In genomic region chr11:64210301-64211020, GRCh38 we compare ENCODE assay signal across 20 cellular contexts. TPM values are rescaled to one million over a fixed set of nuclear protein-coding genes. Genes with fewer than 3 reads are reported as not detected.
DNase-seq lines count a peak whose midpoint lies in the region; ATAC-seq and TF ChIP-seq lines count a peak whose summit lies in the region.
"Had no signal": no experiment of that assay in that cellular context is flagged by ENCODE, and none has a peak within 500 bp of the region (broad histone marks: within the 10 kb centered on the region; RNA-seq: fewer than 3 reads in every experiment).

No MANE protein-coding gene starts in this region.

- H3K9me3 ChIP-seq in ascending aorta = no peaks in the 10 kb centered on the region
- H3K9me3 ChIP-seq in GM23248 (ENCODE audit: low read depth) = no peaks in the 10 kb centered on the region

- in situ Hi-C loops in GM23248 (cut with MboI) = no loop called here

- intact Hi-C loops in activated CD4-positive, alpha-beta memory T cell treated with anti-CD3 and anti-CD28 coated beads for 36 hours (cut with micrococcal nuclease) = no loop called here
- intact Hi-C loops in CD14-positive monocyte (cut with micrococcal nuclease) (no loop called here), ascending aorta (cut with DNase I) (no loop called here)

- no peaks in the 10 kb centered on the region for H3K9me3 Mint-ChIP-seq in activated CD4-positive, alpha-beta memory T cell treated with anti-CD3 and anti-CD28 coated beads for 36 hours
- H3K9me3 Mint-ChIP-seq in activated CD4-positive, alpha-beta memory T cell treated with anti-CD3 and anti-CD28 coated beads, Interleukin-2, amount 10 ng/mL, durations not matched to agents 7 days and 5 days = no peaks in the 10 kb centered on the region
- peaks cover 0 to 1% (median 0%) of the 10 kb centered on the region in 7 donors for H3K9me3 Mint-ChIP-seq in CD14-positive monocyte
- no peaks in the 10 kb centered on the region for H3K9me3 Mint-ChIP-seq in nephron progenitor cell
- H3K9me3 Mint-ChIP-seq: central memory CD8-positive, alpha-beta T cell; naive B cell had no signal

- no peaks in the 10 kb centered on the region for H3K27me3 Mint-ChIP-seq in activated CD4-positive, alpha-beta memory T cell treated with anti-CD3 and anti-CD28 coated beads for 36 hours
- no peaks in the 10 kb centered on the region for H3K27me3 Mint-ChIP-seq in activated CD4-positive, alpha-beta memory T cell treated with anti-CD3 and anti-CD28 coated beads, Interleukin-2, amount 10 ng/mL, durations not matched to agents 7 days and 5 days
- H3K27me3 Mint-ChIP-seq in CD14-positive monocyte (ENCODE audit: low read depth in 3 of 3) (peaks cover 0 to 2% (median 0%) of the 10 kb centered on the region in 3 donors), nephron progenitor cell (ENCODE audit: low read depth, poor library complexity) (peaks cover 4% of the 10 kb centered on the region)
- H3K27me3 Mint-ChIP-seq: central memory CD8-positive, alpha-beta T cell; naive B cell had no signal

- H3F3A ChIP-seq in GM23248 (ENCODE audit: insufficient read depth) = peaks cover 20% of the 10 kb centered on the region

- H4K20me1 ChIP-seq in GM23248 (ENCODE audit: insufficient read depth) = no peaks in the 10 kb centered on the region

- no peak for DNase-seq in activated CD4-positive, alpha-beta memory T cell treated with anti-CD3 and anti-CD28 coated beads for 36 hours
- no peak for DNase-seq in activated CD4-positive, alpha-beta memory T cell treated with anti-CD3 and anti-CD28 coated beads, Interleukin-2, amount 10 ng/mL, durations not matched to agents 7 days and 5 days
- no peak for DNase-seq in CD14-positive monocyte (ENCODE audit: low spot score)
- no peak for DNase-seq in RWPE1 (ENCODE audit: low spot score)
- DNase-seq in nephron progenitor cell = no peak
- no peak for DNase-seq in ascending aorta (ENCODE audit: low spot score in 2 of 2)
- DNase-seq in left lobe of liver (ENCODE audit: low spot score) = no peak
- no peak for DNase-seq in GM23248
- DNase-seq: activated CD4-positive, CD25-positive, alpha-beta regulatory T cell treated with anti-CD3 and anti-CD28 coated beads, Interleukin-2, amount 50 U/mL, for 72 hours; activated gamma-delta T cell; GF-D8; head of caudate nucleus; left cardiac atrium; mesenchymal stem cell; naive B cell; NCI-H1436; stimulated activated CD8-positive, alpha-beta memory T cell treated with anti-CD3 and anti-CD28 coated beads, Interleukin-4, amount 100 ng/mL, for 48 hours had no signal

- H3K27ac Mint-ChIP-seq in activated CD4-positive, alpha-beta memory T cell treated with anti-CD3 and anti-CD28 coated beads for 36 hours = peak overlapping the region; percentile 28
- no peak overlapping the region for H3K27ac Mint-ChIP-seq in activated CD4-positive, alpha-beta memory T cell treated with anti-CD3 and anti-CD28 coated beads, Interleukin-2, amount 10 ng/mL, durations not matched to agents 7 days and 5 days
- peak overlapping the region in 5 of 7 donors; percentile 40 to 99 (median 64) for H3K27ac Mint-ChIP-seq in CD14-positive monocyte
- peak overlapping the region; percentile 35 for H3K27ac Mint-ChIP-seq in nephron progenitor cell

- H3K36me3 ChIP-seq in ascending aorta (peaks cover 1 to 13% of the 10 kb centered on the region in 2 donors), GM23248 (ENCODE audit: low read depth) (no peaks in the 10 kb centered on the region)

- no peak overlapping the region for H3K4me3 Mint-ChIP-seq in activated CD4-positive, alpha-beta memory T cell treated with anti-CD3 and anti-CD28 coated beads for 36 hours
- H3K4me3 Mint-ChIP-seq in activated CD4-positive, alpha-beta memory T cell treated with anti-CD3 and anti-CD28 coated beads, Interleukin-2, amount 10 ng/mL, durations not matched to agents 7 days and 5 days = no peak overlapping the region
- H3K4me3 Mint-ChIP-seq in CD14-positive monocyte (no peak overlapping the region), nephron progenitor cell (no peak overlapping the region)
- H3K4me3 Mint-ChIP-seq: central memory CD8-positive, alpha-beta T cell had no signal

- ATAC-seq in left lobe of liver = no peak
- ATAC-seq: HCT116, left cardiac atrium, sciatic nerve had no signal

- H3K4me1 Mint-ChIP-seq in activated CD4-positive, alpha-beta memory T cell treated with anti-CD3 and anti-CD28 coated beads for 36 hours (ENCODE audit: low read depth) = peaks cover 47% of the 10 kb centered on the region
- H3K4me1 Mint-ChIP-seq in activated CD4-positive, alpha-beta memory T cell treated with anti-CD3 and anti-CD28 coated beads, Interleukin-2, amount 10 ng/mL, durations not matched to agents 7 days and 5 days = peaks cover 49% of the 10 kb centered on the region
- H3K4me1 Mint-ChIP-seq in CD14-positive monocyte (peaks cover 36% of the 10 kb centered on the region), nephron progenitor cell (peaks cover 23% of the 10 kb centered on the region)

- TF ChIP-seq CTCF in CD14-positive monocyte (IDR thresholded peaks at IDR 0.05) (no peak), RWPE1 (conservative IDR thresholded peaks at IDR 0.05; ENCODE audit: low read depth) (no peak), nephron progenitor cell (IDR thresholded peaks at IDR 0.05) (no peak), ascending aorta (IDR thresholded peaks at IDR 0.05) (no peak)

- peaks cover 54% of the 10 kb centered on the region for H3K36me3 Mint-ChIP-seq in activated CD4-positive, alpha-beta memory T cell treated with anti-CD3 and anti-CD28 coated beads for 36 hours
- peaks cover 77% of the 10 kb centered on the region for H3K36me3 Mint-ChIP-seq in activated CD4-positive, alpha-beta memory T cell treated with anti-CD3 and anti-CD28 coated beads, Interleukin-2, amount 10 ng/mL, durations not matched to agents 7 days and 5 days (ENCODE audit: low read depth)
- H3K36me3 Mint-ChIP-seq in CD14-positive monocyte = peaks cover 58 to 66% of the 10 kb centered on the region in 2 donors
- peaks cover 28% of the 10 kb centered on the region for H3K36me3 Mint-ChIP-seq in nephron progenitor cell (ENCODE audit: low read depth)

- H3K27ac ChIP-seq in RWPE1 = peak overlapping the region; percentile 4; the same call in 1 of the 2 replicates
- H3K27ac ChIP-seq in ascending aorta = no peak overlapping the region
- no peak overlapping the region for H3K27ac ChIP-seq in GM23248

- no peaks in the 10 kb centered on the region for H3K79me2 ChIP-seq in GM23248 (ENCODE audit: insufficient read depth)

- no peaks in the 10 kb centered on the region for H3K9me2 ChIP-seq in GM23248 (ENCODE audit: insufficient read depth)

- no peak overlapping the region for H3K4me2 ChIP-seq in GM23248 (ENCODE audit: unreplicated experiment)

- H3K9ac ChIP-seq in GM23248 = no peak overlapping the region

- 94 to 96% methylated on average over 18 to 24 of the region's 24 CpGs for WGBS in GM23248 (ENCODE audit: low coverage in 1 of 2, low lambda C conversion rate in 2 of 2, missing lambda C conversion rate in 2 of 2), 2 experiments

- CTCF ChIA-PET in activated CD4-positive, alpha-beta memory T cell treated with anti-CD3 and anti-CD28 coated beads for 36 hours (lab: Charles Lee) = interaction anchor here (0.9 kb wide), 1 partner anchor 16 kb away, joined by 3 read pairs; the partner anchor contains the start of gene NUDT22
- CTCF ChIA-PET in activated CD4-positive, alpha-beta memory T cell treated with anti-CD3 and anti-CD28 coated beads, Interleukin-2, amount 10 ng/mL, durations not matched to agents 7 days and 5 days (lab: Charles Lee) = interaction anchor here (0.8 kb wide), 1 partner anchor 61 kb away, joined by 4 read pairs; no protein-coding TSS in a partner anchor
- CTCF ChIA-PET in RWPE1 (lab: Yijun Ruan, JAX) = interaction anchor here (0.9 kb wide), 2 partner anchors 91 to 94 kb away, joined by 3 read pairs; no protein-coding TSS in a partner anchor

- POLR2A ChIA-PET in activated CD4-positive, alpha-beta memory T cell treated with anti-CD3 and anti-CD28 coated beads for 36 hours (lab: Charles Lee) = interaction anchor here (5.5 kb wide), 1 partner anchor 15 kb away, joined by 66 read pairs; the partner anchor contains the start of genes NUDT22 and TRPT1
- POLR2A ChIA-PET in activated CD4-positive, alpha-beta memory T cell treated with anti-CD3 and anti-CD28 coated beads, Interleukin-2, amount 10 ng/mL, durations not matched to agents 7 days and 5 days (lab: Charles Lee) = interaction anchor here (0.5 to 11.9 kb wide), 6 partner anchors 10 to 91 kb away, joined by 3 to 275 read pairs (median 8); partner anchors contain the start of genes FKBP2, NUDT22, STIP1 and TRPT1
- POLR2A ChIA-PET in RWPE1 (lab: Yijun Ruan, JAX; ENCODE audit: low non-redundant PET) = no interaction called here

- H3K4me3 ChIP-seq in ascending aorta (no peak overlapping the region), GM23248 (no peak overlapping the region)

- H3K4me1 ChIP-seq in ascending aorta = no peaks in the 10 kb centered on the region
- H3K4me1 ChIP-seq in GM23248 (ENCODE audit: insufficient read depth) = peaks cover 19% of the 10 kb centered on the region

- no peaks in the 10 kb centered on the region for H3K27me3 ChIP-seq in ascending aorta
- H3K27me3 ChIP-seq in GM23248 (replicated peaks; ENCODE audit: insufficient read depth) = no peaks in the 10 kb centered on the region

- no peak overlapping the region for H2AFZ ChIP-seq in GM23248

RNA-seq across cellular contexts. Expression of gene FERMT3, which starts 3.9 kb away (rescaled TPM):
- 100 to 1,000 TPM; 195 to 203 TPM for total RNA-seq in activated CD4-positive, alpha-beta memory T cell treated with anti-CD3 and anti-CD28 coated beads for 36 hours
- 100 to 1,000 TPM; 195 to 199 TPM for total RNA-seq in activated CD4-positive, alpha-beta memory T cell treated with anti-CD3 and anti-CD28 coated beads, Interleukin-2, amount 10 ng/mL, durations not matched to agents 7 days and 5 days
- polyA plus RNA-seq in CD14-positive monocyte = 100 to 1,000 TPM; 289 to 310 TPM
- total RNA-seq in ascending aorta = 55.2 TPM
- total RNA-seq in left lobe of liver = 9.7 TPM
- total RNA-seq in GM23248 (2014; rRNA removed; shearing (Covaris generic)) = 0.51 and 3.9 TPM in 2 replicates
- polyA plus RNA-seq in GM23248 (2016; fragmentation: Nextera tagmentation; extraction: Ambion mirVana) = 1.5 and 2.5 TPM in 2 replicates

RNA-seq across cellular contexts. Expression of gene TRPT1, which starts 15.5 kb away (rescaled TPM):
- 10 to 100 TPM; 30.4 to 35.6 TPM for total RNA-seq in activated CD4-positive, alpha-beta memory T cell treated with anti-CD3 and anti-CD28 coated beads for 36 hours
- 10 to 100 TPM; 34.7 to 35.3 TPM for total RNA-seq in activated CD4-positive, alpha-beta memory T cell treated with anti-CD3 and anti-CD28 coated beads, Interleukin-2, amount 10 ng/mL, durations not matched to agents 7 days and 5 days
- polyA plus RNA-seq in CD14-positive monocyte (10 to 100 TPM; 24.8 to 34.6 TPM), GM23248 (2016; fragmentation: Nextera tagmentation; extraction: Ambion mirVana) (50.7 and 54.7 TPM in 2 replicates)
- total RNA-seq in ascending aorta (224 TPM), left lobe of liver (22.2 TPM)
- 53.7 and 66.0 TPM in 2 replicates for total RNA-seq in GM23248 (2014; rRNA removed; shearing (Covaris generic))

RNA-seq across cellular contexts. Expression of gene NUDT22, which starts 15.6 kb away (rescaled TPM):
- 10 to 100 TPM; 69.8 to 79.8 TPM for total RNA-seq in activated CD4-positive, alpha-beta memory T cell treated with anti-CD3 and anti-CD28 coated beads for 36 hours
- 10 to 100 TPM; 84.8 to 90.6 TPM for total RNA-seq in activated CD4-positive, alpha-beta memory T cell treated with anti-CD3 and anti-CD28 coated beads, Interleukin-2, amount 10 ng/mL, durations not matched to agents 7 days and 5 days
- polyA plus RNA-seq in CD14-positive monocyte (10 to 100 TPM; 47.9 to 56.1 TPM), GM23248 (2016; fragmentation: Nextera tagmentation; extraction: Ambion mirVana) (74.5 and 78.9 TPM in 2 replicates)
- total RNA-seq in ascending aorta (158 TPM), left lobe of liver (52.5 TPM)
- 75.9 and 97.9 TPM in 2 replicates for total RNA-seq in GM23248 (2014; rRNA removed; shearing (Covaris generic))

RNA-seq across cellular contexts. Expression of gene DNAJC4, which starts 19.9 kb away (rescaled TPM):
- total RNA-seq in activated CD4-positive, alpha-beta memory T cell treated with anti-CD3 and anti-CD28 coated beads for 36 hours = 10 to 100 TPM; 22.5 to 26.2 TPM
- total RNA-seq in activated CD4-positive, alpha-beta memory T cell treated with anti-CD3 and anti-CD28 coated beads, Interleukin-2, amount 10 ng/mL, durations not matched to agents 7 days and 5 days = 10 to 100 TPM; 40.8 to 42.0 TPM
- polyA plus RNA-seq in CD14-positive monocyte = 10 to 100 TPM; 25.5 to 32.5 TPM
- total RNA-seq in ascending aorta = 43.1 TPM
- total RNA-seq in left lobe of liver = 28.2 TPM
- 2.7 and 11.0 TPM in 2 replicates for total RNA-seq in GM23248 (2014; rRNA removed; shearing (Covaris generic))
- polyA plus RNA-seq in GM23248 (2016; fragmentation: Nextera tagmentation; extraction: Ambion mirVana) = 33.4 and 34.7 TPM in 2 replicates

RNA-seq across cellular contexts. Expression of gene VEGFB, which starts 23.9 kb away (rescaled TPM):
- total RNA-seq in activated CD4-positive, alpha-beta memory T cell treated with anti-CD3 and anti-CD28 coated beads for 36 hours = 10 to 100 TPM; 78.9 to 82.1 TPM
- total RNA-seq in activated CD4-positive, alpha-beta memory T cell treated with anti-CD3 and anti-CD28 coated beads, Interleukin-2, amount 10 ng/mL, durations not matched to agents 7 days and 5 days = 10 to 100 TPM; 49.1 to 58.5 TPM
- polyA plus RNA-seq in CD14-positive monocyte (under 1 TPM in 1 of 2 donors, not detected in 1; 0.40 TPM), GM23248 (2016; fragmentation: Nextera tagmentation; extraction: Ambion mirVana) (21.6 and 22.6 TPM in 2 replicates)
- total RNA-seq in ascending aorta (188 TPM), left lobe of liver (20.8 TPM)
- 17.7 and 27.8 TPM in 2 replicates for total RNA-seq in GM23248 (2014; rRNA removed; shearing (Covaris generic))
